2 cellular contexts compared by ENCODE assay signal in genomic region chr10:93070378-93071176, GRCh38.
TF ChIP-seq lines count a peak whose summit lies in the region.

No MANE protein-coding gene starts in this region.

TF ChIP-seq in H1, 55 proteins besides CTCF, POLR2A, EP300 and RAD21:
- TF ChIP-seq RNF2 (IDR thresholded peaks at IDR 0.05; ENCODE audit: borderline replicate concordance, low read depth, low read length, missing control alignments, poor library complexity, severe bottlenecking) (no peak), SUZ12 (IDR thresholded peaks at IDR 0.05; ENCODE audit: low read length) (peak; percentile 68; the same call in 1 of the 2 replicates), RBBP5 (IDR thresholded peaks at IDR 0.05; ENCODE audit: borderline replicate concordance, low read depth, low read length) (no peak), RFX5 (IDR thresholded peaks at IDR 0.05; ENCODE audit: borderline replicate concordance, low read depth, low read length) (no peak), YY1 (IDR thresholded peaks at IDR 0.05; ENCODE audit: low read depth, low read length) (no peak), TAF7 (optimal IDR thresholded peaks at IDR 0.05; ENCODE audit: borderline replicate concordance, low read depth, low read length) (no peak)
- TF ChIP-seq, protein P1, sequence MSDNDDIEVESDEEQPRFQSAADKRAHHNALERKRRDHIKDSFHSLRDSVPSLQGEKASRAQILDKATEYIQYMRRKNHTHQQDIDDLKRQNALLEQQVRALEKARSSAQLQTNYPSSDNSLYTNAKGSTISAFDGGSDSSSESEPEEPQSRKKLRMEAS (IDR thresholded peaks at IDR 0.05), result no peak
- TF ChIP-seq, protein P2, sequence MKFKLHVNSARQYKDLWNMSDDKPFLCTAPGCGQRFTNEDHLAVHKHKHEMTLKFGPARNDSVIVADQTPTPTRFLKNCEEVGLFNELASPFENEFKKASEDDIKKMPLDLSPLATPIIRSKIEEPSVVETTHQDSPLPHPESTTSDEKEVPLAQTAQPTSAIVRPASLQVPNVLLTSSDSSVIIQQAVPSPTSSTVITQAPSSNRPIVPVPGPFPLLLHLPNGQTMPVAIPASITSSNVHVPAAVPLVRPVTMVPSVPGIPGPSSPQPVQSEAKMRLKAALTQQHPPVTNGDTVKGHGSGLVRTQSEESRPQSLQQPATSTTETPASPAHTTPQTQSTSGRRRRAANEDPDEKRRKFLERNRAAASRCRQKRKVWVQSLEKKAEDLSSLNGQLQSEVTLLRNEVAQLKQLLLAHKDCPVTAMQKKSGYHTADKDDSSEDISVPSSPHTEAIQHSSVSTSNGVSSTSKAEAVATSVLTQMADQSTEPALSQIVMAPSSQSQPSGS (IDR thresholded peaks at IDR 0.05; ENCODE audit: low read length), result no peak

TF ChIP-seq in HEK293T, 16 proteins besides CTCF, POLR2A, EP300 and RAD21:
- no peak for TF ChIP-seq L3MBTL2 (conservative IDR thresholded peaks at IDR 0.05)
- TF ChIP-seq TARDBP (IDR thresholded peaks at IDR 0.05), result no peak
- TF ChIP-seq FOXM1 (IDR thresholded peaks at IDR 0.05; ENCODE audit: borderline replicate concordance), result no peak
- no peak for TF ChIP-seq BHLHE40 (IDR thresholded peaks at IDR 0.05; ENCODE audit: borderline replicate concordance)
- TF ChIP-seq NFRKB (IDR thresholded peaks at IDR 0.05), result no peak
- no peak for TF ChIP-seq ZNF384 (IDR thresholded peaks at IDR 0.05)
